Comparison of ENCODE assay signal across 15 cellular contexts in the genomic region with DNA sequence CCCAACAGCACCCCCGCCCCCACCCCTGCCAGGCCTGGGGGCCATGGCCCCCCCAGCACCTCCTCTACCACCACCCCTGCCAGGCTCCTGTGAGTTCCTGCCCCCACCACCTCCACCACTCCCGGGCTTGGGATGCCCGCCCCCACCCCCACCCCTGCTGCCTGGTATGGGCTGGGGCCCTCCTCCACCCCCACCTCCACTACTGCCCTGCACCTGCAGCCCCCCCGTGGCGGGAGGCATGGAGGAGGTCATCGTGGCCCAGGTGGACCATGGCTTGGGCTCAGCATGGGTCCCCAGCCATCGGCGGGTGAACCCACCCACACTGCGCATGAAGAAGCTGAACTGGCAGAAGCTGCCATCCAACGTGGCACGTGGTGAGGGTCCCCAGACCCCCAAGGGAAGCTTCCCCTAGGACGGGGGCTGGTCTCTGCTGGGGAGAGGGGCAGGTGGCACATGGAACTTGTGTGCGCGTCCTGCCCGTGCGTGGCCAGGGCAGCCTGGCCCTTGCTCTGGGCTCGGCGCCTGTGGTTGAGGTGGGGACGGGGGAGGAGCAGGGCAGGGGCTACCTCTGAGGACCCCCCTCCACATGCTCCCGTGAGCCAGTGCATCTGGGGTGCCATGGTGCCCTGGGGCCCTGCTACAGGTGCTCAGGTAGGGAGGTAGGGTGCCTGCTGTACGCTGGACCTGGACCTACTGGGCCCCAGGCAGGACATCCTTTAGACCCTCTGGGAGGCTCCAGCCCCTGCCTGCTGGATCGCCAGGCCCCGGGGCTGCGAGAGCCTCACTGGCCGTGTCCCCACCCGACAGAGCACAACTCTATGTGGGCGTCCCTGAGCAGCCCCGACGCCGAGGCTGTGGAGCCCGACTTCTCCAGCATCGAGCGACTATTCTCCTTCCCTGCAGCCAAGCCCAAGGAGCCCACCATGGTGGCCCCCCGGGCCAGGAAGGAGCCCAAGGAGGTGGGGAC. TPM values are rescaled to one million over a fixed set of nuclear protein-coding genes. Genes with fewer than 3 reads are reported as not detected.
DNase-seq lines count a peak whose midpoint lies in the region; ATAC-seq and TF ChIP-seq lines count a peak whose summit lies in the region.
"Had no signal": no experiment of that assay in that cellular context is flagged by ENCODE, and none has a peak within 500 bp of the region (broad histone marks: within the 10 kb centered on the region; RNA-seq: fewer than 3 reads in every experiment).

No MANE protein-coding gene starts in this region.

- peaks cover 13% of the 10 kb centered on the region for H3K36me3 Mint-ChIP-seq in activated T-helper 1 cell treated with anti-CD3 and anti-CD28 coated beads, Interleukin-12 subunit alpha, Interleukin-12 subunit beta, Interleukin-2, Interleukin-4 antibody, amounts not matched to agents 30 ng/mL and 10 ng/mL and 1 ng/mL, durations not matched to agents 14 hours and 24 hours and 36 hours (ENCODE audit: low read depth)

- H3K4me1 Mint-ChIP-seq in activated T-helper 1 cell treated with anti-CD3 and anti-CD28 coated beads, Interleukin-12 subunit alpha, Interleukin-12 subunit beta, Interleukin-2, Interleukin-4 antibody, amounts not matched to agents 30 ng/mL and 10 ng/mL and 1 ng/mL, durations not matched to agents 14 hours and 24 hours and 36 hours (ENCODE audit: low read depth) = no peaks in the 10 kb centered on the region
- H3K4me1 Mint-ChIP-seq: activated naive CD8-positive, alpha-beta T cell treated with anti-CD3 and anti-CD28 coated beads, Interleukin-2, amount 50 U/mL, for 24 hours had no signal

- H3K9ac ChIP-seq in IMR-90 (ENCODE audit: low read depth, low read length) = no peak overlapping the region

- H4K91ac ChIP-seq in IMR-90 (ENCODE audit: insufficient read depth, low read depth, low read length) = no peak overlapping the region

- TF ChIP-seq RAD21 in IMR-90 (IDR thresholded peaks at IDR 0.05; ENCODE audit: low read length) = no peak

- H3K9me3 Mint-ChIP-seq in activated T-helper 1 cell treated with anti-CD3 and anti-CD28 coated beads, Interleukin-12 subunit alpha, Interleukin-12 subunit beta, Interleukin-2, Interleukin-4 antibody, amounts not matched to agents 30 ng/mL and 10 ng/mL and 1 ng/mL, durations not matched to agents 14 hours and 24 hours and 36 hours = no peaks in the 10 kb centered on the region
- H3K9me3 Mint-ChIP-seq: activated naive CD8-positive, alpha-beta T cell treated with anti-CD3 and anti-CD28 coated beads, Interleukin-2, amount 50 U/mL, for 24 hours; activated T-helper 2 cell treated with anti-CD3 and anti-CD28 coated beads, Interferon-gamma antibody, Interleukin-2, Interleukin-4, amounts not matched to agents 10 μg/mL and 5 μg/mL and 100 μg/mL, durations not matched to agents 14 hours and 24 hours and 36 hours; CD4-positive, CD25-positive, alpha-beta regulatory T cell; naive thymus-derived CD8-positive, alpha-beta T cell had no signal

- no peak overlapping the region for H3K18ac ChIP-seq in IMR-90 (ENCODE audit: low read depth, low read length)

- H3K27me3 ChIP-seq in IMR-90 (ENCODE audit: control insufficient read depth, insufficient read depth, low read length) (no peaks in the 10 kb centered on the region), dorsolateral prefrontal cortex (no peaks in the 10 kb centered on the region)
- no peaks in the 10 kb centered on the region for H3K27me3 ChIP-seq in effector memory CD4-positive, alpha-beta T cell (replicated peaks; ENCODE audit: control insufficient read depth, insufficient read depth, low read length, poor library complexity, severe bottlenecking)
- H3K27me3 ChIP-seq: esophagus squamous epithelium had no signal

- H3K9me3 ChIP-seq in IMR-90 (ENCODE audit: control insufficient read depth, insufficient read depth, low read length) = no peaks in the 10 kb centered on the region
- H3K9me3 ChIP-seq in effector memory CD4-positive, alpha-beta T cell (ENCODE audit: control insufficient read depth, low read length) = no peaks in the 10 kb centered on the region
- H3K9me3 ChIP-seq: esophagus squamous epithelium had no signal

- no peak overlapping the region for H3K27ac Mint-ChIP-seq in activated T-helper 1 cell treated with anti-CD3 and anti-CD28 coated beads, Interleukin-12 subunit alpha, Interleukin-12 subunit beta, Interleukin-2, Interleukin-4 antibody, amounts not matched to agents 30 ng/mL and 10 ng/mL and 1 ng/mL, durations not matched to agents 14 hours and 24 hours and 36 hours
- H3K27ac Mint-ChIP-seq: activated naive CD8-positive, alpha-beta T cell treated with anti-CD3 and anti-CD28 coated beads, Interleukin-2, amount 50 U/mL, for 24 hours; activated T-helper 2 cell treated with anti-CD3 and anti-CD28 coated beads, Interferon-gamma antibody, Interleukin-2, Interleukin-4, amounts not matched to agents 10 μg/mL and 5 μg/mL and 100 μg/mL, durations not matched to agents 14 hours and 24 hours and 36 hours had no signal

- H2AK9ac ChIP-seq in IMR-90 (replicated peaks; ENCODE audit: low read depth, low read length, poor library complexity) = peak overlapping the region; percentile 71

- H2BK120ac ChIP-seq in IMR-90 (ENCODE audit: low read depth, low read length) = no peak overlapping the region

- H3K56ac ChIP-seq in IMR-90 (ENCODE audit: extremely low read depth, insufficient read depth, low read length) = no peak overlapping the region

- H3K27me3 Mint-ChIP-seq in activated T-helper 1 cell treated with anti-CD3 and anti-CD28 coated beads, Interleukin-12 subunit alpha, Interleukin-12 subunit beta, Interleukin-2, Interleukin-4 antibody, amounts not matched to agents 30 ng/mL and 10 ng/mL and 1 ng/mL, durations not matched to agents 14 hours and 24 hours and 36 hours (ENCODE audit: insufficient read depth) = no peaks in the 10 kb centered on the region
- H3K27me3 Mint-ChIP-seq: activated naive CD8-positive, alpha-beta T cell treated with anti-CD3 and anti-CD28 coated beads, Interleukin-2, amount 50 U/mL, for 24 hours; CD4-positive, CD25-positive, alpha-beta regulatory T cell; naive thymus-derived CD8-positive, alpha-beta T cell had no signal

- peak; percentile 12 for ATAC-seq in IMR-90 (ENCODE audit: low read depth)
- ATAC-seq in sciatic nerve = peak; percentile 6
- no peak for ATAC-seq in HG03565 (IDR thresholded peaks at IDR 0.05; ENCODE audit: unreplicated experiment)

- no peak for TF ChIP-seq POLR2A in IMR-90 (IDR thresholded peaks at IDR 0.05; ENCODE audit: low read depth, low read length)

- H4K8ac ChIP-seq in IMR-90 (ENCODE audit: low read depth in 2 of 2, low read length in 2 of 2) = no peak overlapping the region

- H3K4me3 ChIP-seq in IMR-90 (ENCODE audit: insufficient read depth, low read depth, low read length) (no peak overlapping the region), dorsolateral prefrontal cortex (no peak overlapping the region)
- no peak overlapping the region for H3K4me3 ChIP-seq in effector memory CD4-positive, alpha-beta T cell (ENCODE audit: insufficient read depth, low read depth, low read length, poor library complexity, severe bottlenecking)
- H3K4me3 ChIP-seq: esophagus squamous epithelium, skin epidermis had no signal

- CTCF ChIA-PET in IMR-90 (lab: Yijun Ruan, JAX) = interaction anchor here (0.7 to 1.1 kb wide), 2 partner anchors 42 to 806 kb away, joined by 3 to 4 read pairs; no protein-coding TSS in a partner anchor

- DNase-seq in DMS 273 (lab: John Stamatoyannopoulos, UW; ENCODE audit: unreplicated experiment) = peak; percentile 54
- no peak for DNase-seq in DMS 273 treated with DMSO at 0.1 percent for 48 hours (lab: John Stamatoyannopoulos, UW)
- no peak for DNase-seq in IMR-90
- DNase-seq in dorsolateral prefrontal cortex = no peak
- DNase-seq in sciatic nerve (ENCODE audit: low spot score) = no peak
- DNase-seq in activated T-helper 1 cell treated with anti-CD3 and anti-CD28 coated beads, Interleukin-12 subunit alpha, Interleukin-12 subunit beta, Interleukin-2, Interleukin-4 antibody, amounts not matched to agents 30 ng/mL and 10 ng/mL and 1 ng/mL, durations not matched to agents 14 hours and 24 hours and 36 hours (ENCODE audit: low spot score) = no peak
- DNase-seq in effector memory CD4-positive, alpha-beta T cell = no peak
- DNase-seq: esophagus squamous epithelium had no signal

- peaks cover 25% of the 10 kb centered on the region for H4K20me1 ChIP-seq in IMR-90 (ENCODE audit: insufficient read depth, low read length)

- H3K27ac ChIP-seq in IMR-90 (ENCODE audit: insufficient read depth, low read length) = no peak overlapping the region
- peak overlapping the region in 53 of 59 donors; percentile 1 to 98 (median 70) for H3K27ac ChIP-seq in dorsolateral prefrontal cortex
- H3K27ac ChIP-seq in effector memory CD4-positive, alpha-beta T cell (ENCODE audit: insufficient read depth, low read length, poor library complexity, severe bottlenecking) = no peak overlapping the region
- H3K27ac ChIP-seq: 22Rv1, esophagus squamous epithelium, skin epidermis had no signal

- no peak overlapping the region for H4K5ac ChIP-seq in IMR-90 (ENCODE audit: low read depth, low read length)

- H3K79me1 ChIP-seq in IMR-90 (ENCODE audit: low read depth in 1 of 2, low read length in 2 of 2) = peaks cover 5 to 18% of the 10 kb centered on the region in 2 experiments; a peak in 1 of 4 replicates

- H2AK5ac ChIP-seq in IMR-90 (ENCODE audit: low read depth, low read length) = no peak overlapping the region

- intact Hi-C loops in IMR-90 (cut with micrococcal nuclease) (loop anchor here (1.0 to 2.0 kb wide), 2 partner anchors 58 to 571 kb away; no protein-coding TSS in a partner anchor), dorsolateral prefrontal cortex (cut with DNase I) (loop anchor here (1.0 to 2.0 kb wide), 3 partner anchors 43 to 57 kb away; no protein-coding TSS in a partner anchor), sciatic nerve (cut with DNase I) (loop anchor here (5.0 kb wide), 1 partner anchor 56 kb away; no protein-coding TSS in a partner anchor)
- intact Hi-C loops in activated T-helper 1 cell treated with anti-CD3 and anti-CD28 coated beads, Interleukin-12 subunit alpha, Interleukin-12 subunit beta, Interleukin-2, Interleukin-4 antibody, amounts not matched to agents 30 ng/mL and 10 ng/mL and 1 ng/mL, durations not matched to agents 14 hours and 24 hours and 36 hours (cut with micrococcal nuclease) = loop anchor here (1.0 kb wide), 2 partner anchors 43 to 58 kb away; no protein-coding TSS in a partner anchor

- WGBS in IMR-90 (ENCODE audit: extremely low coverage in 2 of 2, insufficient read length in 1 of 2), 2 experiments = no CpG with 5 or more reads among the region's 34 CpGs

- BruUV-seq in IMR-90 (replicated peaks; lab: Mats Ljungman, UMichigan) = TSS peak; percentile 21

- H3K14ac ChIP-seq in IMR-90 (replicated peaks; ENCODE audit: low read depth, low read length) = no peak overlapping the region

- H3K4me1 ChIP-seq in IMR-90 (ENCODE audit: control insufficient read depth, insufficient read depth, low read length) = peaks cover 4% of the 10 kb centered on the region; the same call in 1 of the 2 replicates
- H3K4me1 ChIP-seq in effector memory CD4-positive, alpha-beta T cell (ENCODE audit: control insufficient read depth, insufficient read depth, low read length, poor library complexity, severe bottlenecking) = peaks cover 3% of the 10 kb centered on the region

- no peak overlapping the region for H2BK5ac ChIP-seq in IMR-90 (ENCODE audit: low read depth, low read length, poor library complexity, severe bottlenecking)

- dilution Hi-C loops in IMR-90 (cut with HindIII; ENCODE audit: low sequenced_read_pairs, unreplicated experiment) = no loop called here

- in situ Hi-C loops in IMR-90 (cut with MboI; ENCODE audit: low sequenced_read_pairs) = loop anchor here (5.0 kb wide), 1 partner anchor 51 kb away; no protein-coding TSS in a partner anchor

- H3K9me1 ChIP-seq in IMR-90 (ENCODE audit: insufficient read depth, low read length) = no peaks in the 10 kb centered on the region

- no peak overlapping the region for H3K4me2 ChIP-seq in IMR-90 (ENCODE audit: low read depth, low read length)

- H3K23ac ChIP-seq in IMR-90 (ENCODE audit: low read depth, low read length) = no peak overlapping the region

- H3K36me3 ChIP-seq in IMR-90 (ENCODE audit: control insufficient read depth, insufficient read depth, low read length) = peaks cover 66% of the 10 kb centered on the region
- H3K36me3 ChIP-seq in effector memory CD4-positive, alpha-beta T cell (ENCODE audit: control insufficient read depth, insufficient read depth, low read length) = peaks cover 46% of the 10 kb centered on the region

- no peak overlapping the region for H3K4ac ChIP-seq in IMR-90 (ENCODE audit: low read depth, low read length)

- H3K4me3 Mint-ChIP-seq in activated T-helper 1 cell treated with anti-CD3 and anti-CD28 coated beads, Interleukin-12 subunit alpha, Interleukin-12 subunit beta, Interleukin-2, Interleukin-4 antibody, amounts not matched to agents 30 ng/mL and 10 ng/mL and 1 ng/mL, durations not matched to agents 14 hours and 24 hours and 36 hours = no peak overlapping the region
- H3K4me3 Mint-ChIP-seq: activated naive CD8-positive, alpha-beta T cell treated with anti-CD3 and anti-CD28 coated beads, Interleukin-2, amount 50 U/mL, for 24 hours; naive thymus-derived CD8-positive, alpha-beta T cell had no signal

- peak overlapping the region; percentile 33 for H2AFZ ChIP-seq in IMR-90 (replicated peaks; ENCODE audit: low read length, poor library complexity)

- no peak overlapping the region for H2BK20ac ChIP-seq in IMR-90 (ENCODE audit: low read depth, low read length)

- POLR2A ChIA-PET in IMR-90 (lab: Charles Lee; ENCODE audit: unreplicated experiment) = no interaction called here

- H2BK15ac ChIP-seq in IMR-90 (ENCODE audit: low read depth, low read length) = no peak overlapping the region

- TF ChIP-seq CTCF in IMR-90 (conservative IDR thresholded peaks at IDR 0.05; ENCODE audit: low read depth, low read length) (no peak), dorsolateral prefrontal cortex (IDR thresholded peaks at IDR 0.05 in 54 of 56, conservative IDR thresholded peaks at IDR 0.05 in 2 of 56; ENCODE audit: low read depth in 1 of 56, partially characterized antibody in 56 of 56) (no peak)

RNA-seq across cellular contexts. Expression of a gene that starts 16.1 kb away (rescaled TPM):
- total RNA-seq in IMR-90 (2012; rRNA removed) (1.8 and 2.5 TPM in 2 replicates), dorsolateral prefrontal cortex (10 to 100 TPM in 62 of 120 experiments, 1 to 10 TPM in 58; 4.2 to 28.9 (median 10.3) TPM), sciatic nerve (11.5 TPM)
- polyA plus RNA-seq in IMR-90 (2012; rRNA removed) = 3.9 and 5.2 TPM in 2 replicates
- polyA plus RNA-seq in IMR-90 (2012; cell fraction: cytosol; rRNA removed) = 5.9 and 6.5 TPM in 2 replicates
- polyA plus RNA-seq in IMR-90 (2012; cell fraction: nucleus; rRNA removed; ENCODE audit: low replicate concordance) = 28.6 and 32.1 TPM in 2 replicates
- 1.1 and 1.2 TPM in 2 replicates for total RNA-seq in activated T-helper 1 cell treated with anti-CD3 and anti-CD28 coated beads, Interleukin-12 subunit alpha, Interleukin-12 subunit beta, Interleukin-2, Interleukin-4 antibody, amounts not matched to agents 30 ng/mL and 10 ng/mL and 1 ng/mL, durations not matched to agents 14 hours and 24 hours and 36 hours

RNA-seq across cellular contexts. Expression of a gene that starts 18.5 kb away (rescaled TPM):
- total RNA-seq in IMR-90 (2012; rRNA removed) = 16.8 and 20.0 TPM in 2 replicates
- polyA plus RNA-seq in IMR-90 (2012; rRNA removed) = 62.1 and 76.2 TPM in 2 replicates
- polyA plus RNA-seq in IMR-90 (2012; cell fraction: cytosol; rRNA removed) = 39.3 and 68.1 TPM in 2 replicates
- polyA plus RNA-seq in IMR-90 (2012; cell fraction: nucleus; rRNA removed; ENCODE audit: low replicate concordance) = 179 and 366 TPM in 2 replicates
- total RNA-seq in dorsolateral prefrontal cortex = 100 to 1,000 TPM in 97 of 120 experiments, 10 to 100 TPM in 23; 69.5 to 290 (median 127) TPM
- total RNA-seq in sciatic nerve = 343 TPM
- 86.6 and 91.6 TPM in 2 replicates for total RNA-seq in activated T-helper 1 cell treated with anti-CD3 and anti-CD28 coated beads, Interleukin-12 subunit alpha, Interleukin-12 subunit beta, Interleukin-2, Interleukin-4 antibody, amounts not matched to agents 30 ng/mL and 10 ng/mL and 1 ng/mL, durations not matched to agents 14 hours and 24 hours and 36 hours

RNA-seq across cellular contexts. Expression of a gene that starts 45.0 kb away (rescaled TPM):
- total RNA-seq in IMR-90 (2012; rRNA removed) = 132 and 166 TPM in 2 replicates
- 184 and 248 TPM in 2 replicates for polyA plus RNA-seq in IMR-90 (2012; rRNA removed)
- 392 and 403 TPM in 2 replicates for polyA plus RNA-seq in IMR-90 (2012; cell fraction: cytosol; rRNA removed)
- polyA plus RNA-seq in IMR-90 (2012; cell fraction: nucleus; rRNA removed; ENCODE audit: low replicate concordance) = 69.2 and 188 TPM in 2 replicates
- total RNA-seq in dorsolateral prefrontal cortex = 10 to 100 TPM; 23.3 to 52.5 (median 36.1) TPM
- 56.6 TPM for total RNA-seq in sciatic nerve
- 111 and 113 TPM in 2 replicates for total RNA-seq in activated T-helper 1 cell treated with anti-CD3 and anti-CD28 coated beads, Interleukin-12 subunit alpha, Interleukin-12 subunit beta, Interleukin-2, Interleukin-4 antibody, amounts not matched to agents 30 ng/mL and 10 ng/mL and 1 ng/mL, durations not matched to agents 14 hours and 24 hours and 36 hours

Comparison
In these comparisons a context has a peak if more than half of its experiments do, and no peak if none do; other contexts are left out.
1. H3K27ac ChIP-seq: peak in dorsolateral prefrontal cortex (53 of 59); none in IMR-90 (single experiment) and effector memory CD4-positive, alpha-beta T cell (single experiment).